ENCODE assay signal across 15 cellular contexts in genomic region chr11:11403763-11404725, GRCh38. TPM values are rescaled to one million over a fixed set of nuclear protein-coding genes. Genes with fewer than 3 reads are reported as not detected.
DNase-seq lines count a peak whose midpoint lies in the region; FAIRE-seq and TF ChIP-seq lines count a peak whose summit lies in the region.
"Had no signal": no experiment of that assay in that cellular context is flagged by ENCODE, and none has a peak within 500 bp of the region (broad histone marks: within the 10 kb centered on the region; RNA-seq: fewer than 3 reads in every experiment).

No MANE protein-coding gene starts in this region.

- H3K4me3 ChIP-seq in fibroblast of the aortic adventitia (ENCODE audit: low read depth, low read length): no peak overlapping the region
- H3K4me3 ChIP-seq: cardiac muscle cell had no signal

- no peak for TF ChIP-seq CTCF in fibroblast of the aortic adventitia (IDR thresholded peaks at IDR 0.05; ENCODE audit: insufficient read depth, low read length)
- TF ChIP-seq CTCF in nephron (IDR thresholded peaks at IDR 0.05; ENCODE audit: unreplicated experiment in 3 of 3): no peak
- no peak for TF ChIP-seq CTCF in progenitor cell of endocrine pancreas (IDR thresholded peaks at IDR 0.05; ENCODE audit: unreplicated experiment)

- H3K9me3 Mint-ChIP-seq in nephron (no peaks in the 10 kb centered on the region), progenitor cell of endocrine pancreas (ENCODE audit: low read depth) (no peaks in the 10 kb centered on the region)
- H3K9me3 Mint-ChIP-seq: activated T-cell treated with anti-CD3 and anti-CD28 coated beads, Interleukin-2, amount 50 U/mL, for 4 hours; IgD-negative memory B cell had no signal

- DNase-seq in G401 (ENCODE audit: low spot score): peak; percentile 79
- peak; percentile 45 for DNase-seq in amniotic epithelial cell (ENCODE audit: low read depth)
- DNase-seq in fibroblast of the aortic adventitia (ENCODE audit: low read depth): peak; percentile 65
- no peak for DNase-seq in NCI-H1417 (lab: John Stamatoyannopoulos, UW)
- no peak for DNase-seq in MV-4-11 (lab: John Stamatoyannopoulos, UW)
- no peak for DNase-seq in progenitor cell of endocrine pancreas (ENCODE audit: low spot score, unreplicated experiment)
- no peak for DNase-seq in H54 (ENCODE audit: insufficient read length, low spot score)
- DNase-seq: activated CD4-positive, CD25-positive, alpha-beta regulatory T cell; activated T-cell treated with anti-CD3 and anti-CD28 coated beads, Interleukin-2, amount 50 U/mL, for 4 hours; DMS 273 treated with DMSO at 0.1 percent for 48 hours; NCI-H146 had no signal

- FAIRE-seq in H54 (lab: Jason Lieb, UNC): no peak
- FAIRE-seq: frontal cortex had no signal

- TF ChIP-seq POLR2A in H54 (IDR thresholded peaks at IDR 0.05; ENCODE audit: low read depth, low read length): no peak

- peaks cover 14% of the 10 kb centered on the region for H3K27me3 Mint-ChIP-seq in nephron (ENCODE audit: low read depth)
- peaks cover 27% of the 10 kb centered on the region for H3K27me3 Mint-ChIP-seq in progenitor cell of endocrine pancreas

- H3K36me3 Mint-ChIP-seq in nephron (ENCODE audit: low read depth) (no peaks in the 10 kb centered on the region), progenitor cell of endocrine pancreas (ENCODE audit: insufficient read depth) (no peaks in the 10 kb centered on the region)
- H3K36me3 Mint-ChIP-seq: IgD-negative memory B cell had no signal

- H3K27ac Mint-ChIP-seq in nephron (peak overlapping the region in 2 of 3 experiments; percentile 13 to 36), progenitor cell of endocrine pancreas (no peak overlapping the region)
- H3K27ac Mint-ChIP-seq: IgD-negative memory B cell had no signal

- H3K4me1 Mint-ChIP-seq in nephron: peaks cover 23% of the 10 kb centered on the region
- peaks cover 3% of the 10 kb centered on the region for H3K4me1 Mint-ChIP-seq in progenitor cell of endocrine pancreas (ENCODE audit: low read depth)
- H3K4me1 Mint-ChIP-seq: IgD-negative memory B cell had no signal

- in situ Hi-C loops in G401 (cut with HindIII; ENCODE audit: low sequenced_read_pairs): no loop called here

- H3K4me3 Mint-ChIP-seq in nephron (no peak overlapping the region), progenitor cell of endocrine pancreas (ENCODE audit: low read depth) (no peak overlapping the region)
- H3K4me3 Mint-ChIP-seq: activated T-cell treated with anti-CD3 and anti-CD28 coated beads, Interleukin-2, amount 50 U/mL, for 4 hours; IgD-negative memory B cell had no signal

RNA-seq across cellular contexts. Expression of gene CSNK2A3, which starts 51.0 kb away (rescaled TPM):
- total RNA-seq in G401 (2014; rRNA removed; shearing (Covaris generic)): 5.7 and 8.6 TPM in 2 replicates
- 1.6 and 4.7 TPM in 2 replicates for total RNA-seq in fibroblast of the aortic adventitia (ENCODE audit: low replicate concordance)
- 1.3 TPM in 2 replicates for total RNA-seq in progenitor cell of endocrine pancreas

Comparison
In these comparisons a context has a peak if more than half of its experiments do, and no peak if none do; other contexts are left out.
1. DNase-seq: peak in G401 (single experiment), amniotic epithelial cell (single experiment) and fibroblast of the aortic adventitia (single experiment); none in NCI-H1417 (0 of 3), MV-4-11 (single experiment), progenitor cell of endocrine pancreas (single experiment) and H54 (single experiment).